ENCODE assay signal across 27 cellular contexts in genomic region chrX:125096870-125097269, GRCh38.
"Had no signal": no experiment of that assay in that cellular context is flagged by ENCODE, and none has a peak within 500 bp of the region (broad histone marks: within the 10 kb centered on the region; RNA-seq: fewer than 3 reads in every experiment).

No MANE protein-coding gene starts in this region.

- H3K9me3 ChIP-seq: stomach, suprapubic skin, testis, thoracic aorta, thyroid gland, tibial artery, tibial nerve, transverse colon, upper lobe of left lung, upper lobe of right lung, uterus, vagina had no signal

- H3K27ac ChIP-seq: stomach, suprapubic skin, testis, thoracic aorta, thyroid gland, tibial artery, tibial nerve, transverse colon, upper lobe of left lung, upper lobe of right lung, uterus, vagina had no signal

- FAIRE-seq: urothelium cell line had no signal

- H3K36me3 ChIP-seq: stomach, suprapubic skin, thoracic aorta, thyroid gland, tibial artery, tibial nerve, transverse colon, upper lobe of left lung, upper lobe of right lung, uterus, vagina had no signal

- H3K27me3 ChIP-seq: stomach, suprapubic skin, testis, thyroid gland, tibial artery, tibial nerve, transverse colon, upper lobe of left lung, upper lobe of right lung, uterus, vagina had no signal

- ATAC-seq: stimulated activated effector memory CD8-positive, alpha-beta T cell treated with anti-CD3 and anti-CD28 coated beads, Interleukin-12 subunit alpha, Interleukin-12 subunit beta, amount 100 ng/mL, for 72 hours; stimulated activated memory B cell treated with anti-CD40 and anti-IgM and Interleukin-4, amounts not matched to agents 10 μg/mL and 1 μg/mL and 100 μg/mL, for 72 hours; stimulated activated naive B cell treated with anti-CD40 and anti-IgM and Interleukin-4, amounts not matched to agents 10 μg/mL and 1 μg/mL and 100 μg/mL, for 72 hours; stimulated activated naive CD8-positive, alpha-beta T cell treated with anti-CD3 and anti-CD28 coated beads, Interleukin-15, amount 100 ng/mL, for 72 hours; stimulated activated naive CD8-positive, alpha-beta T cell treated with anti-CD3 and anti-CD28 coated beads, Interleukin-15, Interleukin-2, amounts not matched to agents 100 U/mL and 50 U/mL, for 24 hours; upper lobe of right lung had no signal

- DNase-seq: stimulated activated CD4-positive, alpha-beta T cell treated with anti-CD3 and anti-CD28 coated beads, Interleukin-2, amount 100 ng/mL, for 48 hours; stimulated activated CD4-positive, alpha-beta T cell treated with anti-CD3 and anti-CD28 coated beads, Interleukin-4, amount 100 ng/mL, for 1 hour; stimulated activated CD4-positive, alpha-beta T cell treated with anti-CD3 and anti-CD28 coated beads, Interleukin-4, amount 100 ng/mL, for 24 hours; stimulated activated CD4-positive, alpha-beta T cell treated with anti-CD3 and anti-CD28 coated beads, Interleukin-4, amount 100 ng/mL, for 4 hours; stimulated activated CD8-positive, alpha-beta memory T cell treated with anti-CD3 and anti-CD28 coated beads, Interleukin-4, amount 100 ng/mL, for 48 hours; stimulated activated naive B cell treated with anti-CD40 and anti-IgM and Interleukin-4, amounts not matched to agents 10 μg/mL and 1 μg/mL and 100 μg/mL, for 72 hours; stimulated activated naive CD4-positive, alpha-beta T cell; stimulated activated naive CD4-positive, alpha-beta T cell treated with Interleukin-2 at 50 U/mL for 16 hours; stimulated activated naive CD8-positive, alpha-beta T cell treated with anti-CD3 and anti-CD28 coated beads, Interleukin-15, amount 100 ng/mL, for 72 hours; stimulated activated naive CD8-positive, alpha-beta T cell treated with anti-CD3 and anti-CD28 coated beads, Interleukin-15, Interleukin-2, amounts not matched to agents 100 U/mL and 50 U/mL, for 24 hours; stomach; substantia nigra; testis; tibial artery; transverse colon; trophoblast cell; upper lobe of left lung; upper lobe of right lung; uterus had no signal

- H3K4me1 ChIP-seq: stomach, suprapubic skin, testis, thyroid gland, tibial artery, tibial nerve, transverse colon, upper lobe of left lung, upper lobe of right lung, uterus, vagina had no signal

- H3K4me3 ChIP-seq: stomach, suprapubic skin, testis, thoracic aorta, thyroid gland, tibial artery, tibial nerve, transverse colon, upper lobe of left lung, upper lobe of right lung, uterus, vagina had no signal
